ENCODE assay signal across 12 cellular contexts in genomic region chr16:56551796-56552738, GRCh38.
A peak's percentile ranks its signal among the peaks of the same experiment; 100 is the strongest.
DNase-seq lines count a peak whose midpoint lies in the region; ATAC-seq and TF ChIP-seq lines count a peak whose summit lies in the region.
"Had no signal": no experiment of that assay in that cellular context is flagged by ENCODE, and none has a peak within 500 bp of the region (broad histone marks: within the 10 kb centered on the region; RNA-seq: fewer than 3 reads in every experiment).

No MANE protein-coding gene starts in this region.

- H3K27me3 Mint-ChIP-seq in stimulated activated naive B cell treated with anti-CD40 and anti-IgM and Interleukin-4, amounts not matched to agents 10 μg/mL and 1 μg/mL and 100 μg/mL, for 72 hours, result peaks cover 12 to 18% of the 10 kb centered on the region in 2 donors

- no peak for TF ChIP-seq CTCF in MM.1S (IDR thresholded peaks at IDR 0.05; ENCODE audit: low read length)

- no peaks in the 10 kb centered on the region for H3K27me3 ChIP-seq in MM.1S (replicated peaks; ENCODE audit: insufficient read depth, low read length)
- H3K27me3 ChIP-seq: left lung had no signal

- H3K79me2 ChIP-seq in MM.1S (ENCODE audit: low read length), result no peaks in the 10 kb centered on the region

- H3K9ac ChIP-seq in MM.1S (ENCODE audit: low read length), result no peak overlapping the region

- no peaks in the 10 kb centered on the region for H3K36me3 ChIP-seq in MM.1S (replicated peaks; ENCODE audit: insufficient read depth, low read length)
- H3K36me3 ChIP-seq: left lung had no signal

- no peak overlapping the region for H3K4me3 Mint-ChIP-seq in stimulated activated naive B cell treated with anti-CD40 and anti-IgM and Interleukin-4, amounts not matched to agents 10 μg/mL and 1 μg/mL and 100 μg/mL, for 72 hours

- no peak overlapping the region for H3K4me3 ChIP-seq in MM.1S (ENCODE audit: low read length)
- H3K4me3 ChIP-seq: left lung had no signal

- H3K4me2 ChIP-seq in MM.1S (ENCODE audit: low read depth, low read length), result peak overlapping the region; percentile 41

- no peak overlapping the region for H3K27ac ChIP-seq in MM.1S (ENCODE audit: low read length)
- H3K27ac ChIP-seq: left lung had no signal

- no peak overlapping the region for H3K27ac Mint-ChIP-seq in stimulated activated naive B cell treated with anti-CD40 and anti-IgM and Interleukin-4, amounts not matched to agents 10 μg/mL and 1 μg/mL and 100 μg/mL, for 72 hours

- H3K9me3 Mint-ChIP-seq in stimulated activated naive B cell treated with anti-CD40 and anti-IgM and Interleukin-4, amounts not matched to agents 10 μg/mL and 1 μg/mL and 100 μg/mL, for 72 hours, result no peaks in the 10 kb centered on the region

- ATAC-seq in stimulated activated naive B cell treated with anti-CD40 and anti-IgM and Interleukin-4, amounts not matched to agents 10 μg/mL and 1 μg/mL and 100 μg/mL, for 72 hours (replicated peaks), result peak; percentile 34 to 57
- ATAC-seq in GM21717 (IDR thresholded peaks at IDR 0.05; ENCODE audit: unreplicated experiment) (no peak), GM21786 (IDR thresholded peaks at IDR 0.05; ENCODE audit: unreplicated experiment) (no peak), HG03565 (IDR thresholded peaks at IDR 0.05; ENCODE audit: unreplicated experiment) (no peak)
- ATAC-seq: left lung had no signal

- H3F3A ChIP-seq in MM.1S (ENCODE audit: insufficient read depth, low read length), result no peaks in the 10 kb centered on the region

- H4K20me1 ChIP-seq in MM.1S (ENCODE audit: insufficient read depth, low read length), result no peaks in the 10 kb centered on the region

- H3K4me1 Mint-ChIP-seq in stimulated activated naive B cell treated with anti-CD40 and anti-IgM and Interleukin-4, amounts not matched to agents 10 μg/mL and 1 μg/mL and 100 μg/mL, for 72 hours, result peaks cover 8 to 18% of the 10 kb centered on the region in 2 donors

- peaks cover 24% of the 10 kb centered on the region for H3K4me1 ChIP-seq in MM.1S (ENCODE audit: low read length)

- no peaks in the 10 kb centered on the region for H3K36me3 Mint-ChIP-seq in stimulated activated naive B cell treated with anti-CD40 and anti-IgM and Interleukin-4, amounts not matched to agents 10 μg/mL and 1 μg/mL and 100 μg/mL, for 72 hours

- no peaks in the 10 kb centered on the region for H3K9me2 ChIP-seq in MM.1S (replicated peaks; ENCODE audit: insufficient read depth, low read length)

- H3K9me3 ChIP-seq in MM.1S (replicated peaks; ENCODE audit: insufficient read depth, low read length), result no peaks in the 10 kb centered on the region
- H3K9me3 ChIP-seq: left lung had no signal

- DNase-seq in MM.1S (peak; percentile 62), amygdala (lab: John Stamatoyannopoulos, UW) (peak in 52 of 56 donors; percentile 21 to 90 (median 69)), left kidney (ENCODE audit: low read depth, low spot score) (peak; percentile 72), NCI-H526 treated with DMSO at 0.1 percent for 48 hours (lab: John Stamatoyannopoulos, UW) (no peak)
- DNase-seq in stimulated activated naive B cell treated with anti-CD40 and anti-IgM and Interleukin-4, amounts not matched to agents 10 μg/mL and 1 μg/mL and 100 μg/mL, for 72 hours, result no peak
- DNase-seq: activated naive CD4-positive, alpha-beta T cell; left lung; NCI-H774; stimulated activated naive CD4-positive, alpha-beta T cell treated with Interleukin-2 at 50 U/mL for 16 hours had no signal

- 0 out of 2 replicates have a peak overlapping the region, but pooled peaks have one; percentile 4 for H2AFZ ChIP-seq in MM.1S (ENCODE audit: low read length)

Comparison
In these comparisons a context has a peak if more than half of its experiments do, and no peak if none do; other contexts are left out.
1. DNase-seq: peak in MM.1S (single experiment), amygdala (52 of 56) and left kidney (single experiment); none in stimulated activated naive B cell treated with anti-CD40 and anti-IgM and Interleukin-4, amounts not matched to agents 10 μg/mL and 1 μg/mL and 100 μg/mL, for 72 hours (single experiment) and NCI-H526 treated with DMSO at 0.1 percent for 48 hours (single experiment).
2. ATAC-seq: peak in stimulated activated naive B cell treated with anti-CD40 and anti-IgM and Interleukin-4, amounts not matched to agents 10 μg/mL and 1 μg/mL and 100 μg/mL, for 72 hours (2 of 2); none in GM21717 (single experiment), GM21786 (single experiment) and HG03565 (single experiment).